In genomic region chr5:173771058-173771742, GRCh38 we compare ENCODE assay signal across 17 cellular contexts.
A peak's percentile ranks its signal among the peaks of the same experiment; 100 is the strongest.
DNase-seq lines count a peak whose midpoint lies in the region; ATAC-seq and TF ChIP-seq lines count a peak whose summit lies in the region.
"Had no signal": no experiment of that assay in that cellular context is flagged by ENCODE, and none has a peak within 500 bp of the region (broad histone marks: within the 10 kb centered on the region; RNA-seq: fewer than 3 reads in every experiment).

No MANE protein-coding gene starts in this region.

- peaks cover 0 to 39% (median 15%) of the 10 kb centered on the region in 12 donors for H3K4me1 ChIP-seq in heart left ventricle

- TF ChIP-seq POLR2A in heart left ventricle (IDR thresholded peaks at IDR 0.05): no peak

- ATAC-seq in HG03342 (IDR thresholded peaks at IDR 0.05; ENCODE audit: unreplicated experiment) (no peak), heart left ventricle (no peak), esophagus mucosa (no peak)

- DNase-seq in NCI-H510A treated with DMSO at 0.1 percent for 48 hours (lab: John Stamatoyannopoulos, UW) (peak; percentile 8), NCI-H510A (lab: John Stamatoyannopoulos, UW) (no peak), glutamatergic neuron (peak; percentile 43), GOT3 (lab: John Stamatoyannopoulos, UW) (no peak), heart left ventricle (no peak)
- DNase-seq: 8988T; DND-41; NCI-H2029 treated with DMSO at 0.1 percent for 48 hours; NCI-H748 treated with DMSO at 0.1 percent for 48 hours; stimulated activated CD4-positive, alpha-beta T cell treated with anti-CD3 and anti-CD28 coated beads, Interleukin-2, amount 100 ng/mL, for 48 hours; stimulated activated CD8-positive, alpha-beta memory T cell treated with anti-CD3 and anti-CD28 coated beads, Interleukin-4, amount 100 ng/mL, for 48 hours had no signal

- H3K4me1 Mint-ChIP-seq in glutamatergic neuron (ENCODE audit: low read depth, unreplicated experiment) (peaks cover 22% of the 10 kb centered on the region), nephron (peaks cover 31% of the 10 kb centered on the region)

- H3K36me3 Mint-ChIP-seq in glutamatergic neuron (ENCODE audit: unreplicated experiment) (no peaks in the 10 kb centered on the region), nephron (ENCODE audit: low read depth) (no peaks in the 10 kb centered on the region)

- H3K9me3 ChIP-seq in heart left ventricle: no peaks in the 10 kb centered on the region
- H3K9me3 ChIP-seq: BLaER1 treated with 17β-estradiol and CSF1 and Interleukin-3, amounts not matched to agents 10 nM and 100 nM; thoracic aorta had no signal

- no peaks in the 10 kb centered on the region for H3K36me3 ChIP-seq in heart left ventricle
- H3K36me3 ChIP-seq: BLaER1 treated with 17β-estradiol and CSF1 and Interleukin-3, amounts not matched to agents 10 nM and 100 nM; thoracic aorta had no signal

- 44 to 58% (median 48%) methylated on average over 25 of the region's 25 CpGs for whole genome bisulfite sequencing in heart left ventricle, 4 donors

- H3K27ac Mint-ChIP-seq in glutamatergic neuron (ENCODE audit: unreplicated experiment): peak overlapping the region; percentile 86
- H3K27ac Mint-ChIP-seq in nephron: peak overlapping the region; percentile 45 to 93 (median 85)

- peak overlapping the region; percentile 65 for H3K4me3 Mint-ChIP-seq in glutamatergic neuron (ENCODE audit: unreplicated experiment)
- peak overlapping the region in 2 of 3 experiments; percentile 27 to 55 for H3K4me3 Mint-ChIP-seq in nephron

- intact Hi-C loops in heart left ventricle (cut with DNase I): loop anchor here in 1 of 10 donors (10.0 kb wide), 1 partner anchor 114 kb away; the partner anchor contains the start of gene CPEB4

- H3K9me3 Mint-ChIP-seq in glutamatergic neuron (ENCODE audit: unreplicated experiment) (peaks cover 2% of the 10 kb centered on the region), nephron (no peaks in the 10 kb centered on the region)

- no peaks in the 10 kb centered on the region for H3K27me3 ChIP-seq in heart left ventricle
- H3K27me3 ChIP-seq: BLaER1 treated with 17β-estradiol and CSF1 and Interleukin-3, amounts not matched to agents 10 nM and 100 nM had no signal

- no peak for TF ChIP-seq CTCF in glutamatergic neuron (IDR thresholded peaks at IDR 0.05; ENCODE audit: partially characterized antibody, unreplicated experiment)
- no peak for TF ChIP-seq CTCF in nephron (IDR thresholded peaks at IDR 0.05; ENCODE audit: unreplicated experiment in 3 of 3)
- TF ChIP-seq CTCF in heart left ventricle (IDR thresholded peaks at IDR 0.05): no peak

- H3K4me3 ChIP-seq in heart left ventricle: no peak overlapping the region
- H3K4me3 ChIP-seq: BLaER1 treated with 17β-estradiol and CSF1 and Interleukin-3, amounts not matched to agents 10 nM and 100 nM; thoracic aorta had no signal

- peaks cover 2% of the 10 kb centered on the region for H3K27me3 Mint-ChIP-seq in glutamatergic neuron (ENCODE audit: unreplicated experiment)
- peaks cover 19% of the 10 kb centered on the region for H3K27me3 Mint-ChIP-seq in nephron (ENCODE audit: low read depth)

- peak overlapping the region in 1 of 12 donors; percentile 13 for H3K27ac ChIP-seq in heart left ventricle
- H3K27ac ChIP-seq: thoracic aorta, VCaP had no signal

Comparison
In these comparisons a context has a peak if more than half of its experiments do, and no peak if none do; other contexts are left out.
1. DNase-seq: peak in NCI-H510A treated with DMSO at 0.1 percent for 48 hours (single experiment) and glutamatergic neuron (single experiment); none in NCI-H510A (single experiment), GOT3 (single experiment) and heart left ventricle (0 of 5).